ENCODE assay signal across 8 cellular contexts in genomic region chr19:49808762-49809154, GRCh38. TPM values are rescaled to one million over a fixed set of nuclear protein-coding genes. Genes with fewer than 3 reads are reported as not detected.
DNase-seq lines count a peak whose midpoint lies in the region; ATAC-seq and TF ChIP-seq lines count a peak whose summit lies in the region.

No MANE protein-coding gene starts in this region.

- DNase-seq in DMS 273 (lab: John Stamatoyannopoulos, UW; ENCODE audit: unreplicated experiment) (peak; percentile 88), DMS 273 treated with DMSO at 0.1 percent for 48 hours (lab: John Stamatoyannopoulos, UW) (no peak), RPMI8226 (peak; percentile 86), fibroblast of villous mesenchyme (ENCODE audit: low read depth) (peak; percentile 90)
- DNase-seq in activated gamma-delta T cell treated with anti-CD3 and anti-CD28 coated beads, Interleukin-2, amount 50 U/mL, for 16 hours (ENCODE audit: low read depth): peak; percentile 75
- peak; percentile 90 for DNase-seq in natural killer cell treated with Interleukin-12 subunit alpha and Interleukin-12 subunit beta and Interleukin-15 and Interleukin-18, amount 100 ng/mL, for 72 hours (ENCODE audit: low spot score)
- DNase-seq in NK-92 treated with Interleukin-12 subunit alpha and Interleukin-12 subunit beta, amount 100 ng/mL, for 24 hours (lab: John Stamatoyannopoulos, UW): no peak

- peaks cover 7% of the 10 kb centered on the region for H3K36me3 Mint-ChIP-seq in natural killer cell treated with Interleukin-12 subunit alpha and Interleukin-12 subunit beta and Interleukin-15 and Interleukin-18, amount 100 ng/mL, for 72 hours
- peaks cover 10% of the 10 kb centered on the region for H3K36me3 Mint-ChIP-seq in stimulated activated memory B cell treated with anti-CD40 and anti-IgM and Interleukin-4, amounts not matched to agents 10 μg/mL and 1 μg/mL and 100 μg/mL, for 72 hours

- peak overlapping the region; percentile 89 for H3K4me3 Mint-ChIP-seq in natural killer cell treated with Interleukin-12 subunit alpha and Interleukin-12 subunit beta and Interleukin-15 and Interleukin-18, amount 100 ng/mL, for 72 hours
- H3K4me3 Mint-ChIP-seq in stimulated activated memory B cell treated with anti-CD40 and anti-IgM and Interleukin-4, amounts not matched to agents 10 μg/mL and 1 μg/mL and 100 μg/mL, for 72 hours: peak overlapping the region; percentile 84

- peak overlapping the region; percentile 28 to 53 for H3K27ac Mint-ChIP-seq in natural killer cell treated with Interleukin-12 subunit alpha and Interleukin-12 subunit beta and Interleukin-15 and Interleukin-18, amount 100 ng/mL, for 72 hours
- H3K27ac Mint-ChIP-seq in stimulated activated memory B cell treated with anti-CD40 and anti-IgM and Interleukin-4, amounts not matched to agents 10 μg/mL and 1 μg/mL and 100 μg/mL, for 72 hours: peak overlapping the region; percentile 42

- ATAC-seq in natural killer cell treated with Interleukin-12 subunit alpha and Interleukin-12 subunit beta and Interleukin-15 and Interleukin-18, amount 100 ng/mL, for 72 hours: peak; percentile 58 to 74
- peak; percentile 65 for ATAC-seq in stimulated activated memory B cell treated with anti-CD40 and anti-IgM and Interleukin-4, amounts not matched to agents 10 μg/mL and 1 μg/mL and 100 μg/mL, for 72 hours

- TF ChIP-seq CTCF in fibroblast of villous mesenchyme (IDR thresholded peaks at IDR 0.05; ENCODE audit: insufficient read depth, low read depth, low read length): no peak

- H3K4me3 ChIP-seq in fibroblast of villous mesenchyme (ENCODE audit: low read depth, low read length): peak overlapping the region; percentile 76

- peaks cover 33 to 37% of the 10 kb centered on the region in 2 donors for H3K4me1 Mint-ChIP-seq in natural killer cell treated with Interleukin-12 subunit alpha and Interleukin-12 subunit beta and Interleukin-15 and Interleukin-18, amount 100 ng/mL, for 72 hours (ENCODE audit: low read depth in 2 of 2)
- peaks cover 55% of the 10 kb centered on the region for H3K4me1 Mint-ChIP-seq in stimulated activated memory B cell treated with anti-CD40 and anti-IgM and Interleukin-4, amounts not matched to agents 10 μg/mL and 1 μg/mL and 100 μg/mL, for 72 hours

- no peaks in the 10 kb centered on the region for H3K9me3 Mint-ChIP-seq in natural killer cell treated with Interleukin-12 subunit alpha and Interleukin-12 subunit beta and Interleukin-15 and Interleukin-18, amount 100 ng/mL, for 72 hours
- H3K9me3 Mint-ChIP-seq in stimulated activated memory B cell treated with anti-CD40 and anti-IgM and Interleukin-4, amounts not matched to agents 10 μg/mL and 1 μg/mL and 100 μg/mL, for 72 hours: no peaks in the 10 kb centered on the region

- no peaks in the 10 kb centered on the region for H3K27me3 Mint-ChIP-seq in natural killer cell treated with Interleukin-12 subunit alpha and Interleukin-12 subunit beta and Interleukin-15 and Interleukin-18, amount 100 ng/mL, for 72 hours
- H3K27me3 Mint-ChIP-seq in stimulated activated memory B cell treated with anti-CD40 and anti-IgM and Interleukin-4, amounts not matched to agents 10 μg/mL and 1 μg/mL and 100 μg/mL, for 72 hours: no peaks in the 10 kb centered on the region

RNA-seq across cellular contexts. Expression of gene FUZ, which starts 4.3 kb away (rescaled TPM):
- 15.1 and 19.3 TPM in 2 replicates for total RNA-seq in fibroblast of villous mesenchyme
- 10 to 100 TPM; 10.7 to 18.0 TPM for total RNA-seq in natural killer cell treated with Interleukin-12 subunit alpha and Interleukin-12 subunit beta and Interleukin-15 and Interleukin-18, amount 100 ng/mL, for 72 hours

RNA-seq across cellular contexts. Expression of gene MED25, which starts 9.3 kb away (rescaled TPM):
- 21.6 and 21.9 TPM in 2 replicates for total RNA-seq in fibroblast of villous mesenchyme
- total RNA-seq in natural killer cell treated with Interleukin-12 subunit alpha and Interleukin-12 subunit beta and Interleukin-15 and Interleukin-18, amount 100 ng/mL, for 72 hours: 10 to 100 TPM; 48.0 to 64.6 TPM

RNA-seq across cellular contexts. Expression of gene AP2A1, which starts 42.0 kb away (rescaled TPM):
- 92.0 and 97.0 TPM in 2 replicates for total RNA-seq in fibroblast of villous mesenchyme
- 100 to 1,000 TPM; 131 to 142 TPM for total RNA-seq in natural killer cell treated with Interleukin-12 subunit alpha and Interleukin-12 subunit beta and Interleukin-15 and Interleukin-18, amount 100 ng/mL, for 72 hours

RNA-seq across cellular contexts. Expression of gene PTOV1, which starts 42.2 kb away (rescaled TPM):
- total RNA-seq in fibroblast of villous mesenchyme: 47.9 and 53.5 TPM in 2 replicates
- total RNA-seq in natural killer cell treated with Interleukin-12 subunit alpha and Interleukin-12 subunit beta and Interleukin-15 and Interleukin-18, amount 100 ng/mL, for 72 hours: 10 to 100 TPM; 64.6 to 78.0 TPM

RNA-seq across cellular contexts. Expression of gene TSKS, which starts 45.7 kb away (rescaled TPM):
- total RNA-seq in fibroblast of villous mesenchyme: 0.43 TPM in 1 of 2 replicates, not detected in the other
- under 1 TPM; 0.38 to 0.53 TPM for total RNA-seq in natural killer cell treated with Interleukin-12 subunit alpha and Interleukin-12 subunit beta and Interleukin-15 and Interleukin-18, amount 100 ng/mL, for 72 hours

Comparison
In these comparisons a context has a peak if more than half of its experiments do, and no peak if none do; other contexts are left out.
1. DNase-seq: peak in DMS 273 (single experiment), RPMI8226 (single experiment), activated gamma-delta T cell treated with anti-CD3 and anti-CD28 coated beads, Interleukin-2, amount 50 U/mL, for 16 hours (single experiment), fibroblast of villous mesenchyme (single experiment) and natural killer cell treated with Interleukin-12 subunit alpha and Interleukin-12 subunit beta and Interleukin-15 and Interleukin-18, amount 100 ng/mL, for 72 hours (single experiment); none in DMS 273 treated with DMSO at 0.1 percent for 48 hours (single experiment) and NK-92 treated with Interleukin-12 subunit alpha and Interleukin-12 subunit beta, amount 100 ng/mL, for 24 hours (single experiment).